1 cellular context compared by ENCODE assay signal in genomic region chr10:96992721-96993120, GRCh38.
TF ChIP-seq lines count a peak whose summit lies in the region.

No MANE protein-coding gene starts in this region.

TF ChIP-seq in GM23338, 12 proteins besides CTCF, POLR2A, EP300 and RAD21:
- no peak for TF ChIP-seq ZNF462 (CRISPR knock-in tag; IDR thresholded peaks at IDR 0.05)
- TF ChIP-seq EZH2phosphoT487 (IDR thresholded peaks at IDR 0.05; ENCODE audit: unreplicated experiment), result no peak
- no peak for TF ChIP-seq ZNF331 (CRISPR knock-in tag; IDR thresholded peaks at IDR 0.05; ENCODE audit: low read depth)
- no peak for TF ChIP-seq JUNB (IDR thresholded peaks at IDR 0.05; ENCODE audit: unreplicated experiment)
- no peak for TF ChIP-seq CREB1 (CRISPR knock-in tag; IDR thresholded peaks at IDR 0.05; ENCODE audit: low read depth)
- no peak for TF ChIP-seq NANOG (IDR thresholded peaks at IDR 0.05; ENCODE audit: borderline replicate concordance)
- TF ChIP-seq EZH2 (IDR thresholded peaks at IDR 0.05; ENCODE audit: low read depth, unreplicated experiment), result no peak
- no peak for TF ChIP-seq REST (IDR thresholded peaks at IDR 0.05; ENCODE audit: unreplicated experiment)
- no peak for TF ChIP-seq POLR2AphosphoS5 (IDR thresholded peaks at IDR 0.05; ENCODE audit: low read depth)
- no peak for TF ChIP-seq STAT1 (IDR thresholded peaks at IDR 0.05; ENCODE audit: unreplicated experiment)
- TF ChIP-seq ZNF114 (CRISPR knock-in tag; IDR thresholded peaks at IDR 0.05), result no peak
- no peak for TF ChIP-seq ETS1 (IDR thresholded peaks at IDR 0.05)
TF ChIP-seq in GM23338: peak in this region for 0.
